Comparison of ENCODE assay signal across 1 cellular context in genomic region chr1:247210386-247211117, GRCh38.
TF ChIP-seq lines count a peak whose summit lies in the region.

No MANE protein-coding gene starts in this region.

TF ChIP-seq in GM12878, 131 proteins besides CTCF, POLR2A, EP300 and RAD21 (continued from another document and continues in another):
- TF ChIP-seq TAF1 (IDR thresholded peaks at IDR 0.05; ENCODE audit: borderline replicate concordance, low read depth, low read length) (peak; percentile 30; the same call in 1 of the 2 replicates), BACH1 (IDR thresholded peaks at IDR 0.05; ENCODE audit: borderline replicate concordance) (no peak; the same call in 1 of the 2 replicates), GABPA (IDR thresholded peaks at IDR 0.05; ENCODE audit: low read depth) (peak; percentile 72; the same call in 1 of the 2 replicates), IRF4 (IDR thresholded peaks at IDR 0.05; ENCODE audit: low read depth, low read length) (no peak), NR2C1 (IDR thresholded peaks at IDR 0.05) (no peak), PAX5 (IDR thresholded peaks at IDR 0.05; ENCODE audit: borderline replicate concordance, low read depth, low read length) (no peak), IRF3 (IDR thresholded peaks at IDR 0.05) (peak; percentile 77), CREB1 (IDR thresholded peaks at IDR 0.05; ENCODE audit: low read depth) (peak; percentile 84), STAT3 (IDR thresholded peaks at IDR 0.05; ENCODE audit: low read depth, low read length) (no peak), FOXM1 (IDR thresholded peaks at IDR 0.05; ENCODE audit: low read depth, low read length) (no peak), SKIL (IDR thresholded peaks at IDR 0.05; ENCODE audit: low read depth, poor library complexity, severe bottlenecking) (no peak), ATF7 (IDR thresholded peaks at IDR 0.05; ENCODE audit: low read depth) (peak; percentile 75), PRDM15 (CRISPR knock-in tag; IDR thresholded peaks at IDR 0.05) (no peak), ZNF622 (IDR thresholded peaks at IDR 0.05) (no peak), KAT2A (conservative IDR thresholded peaks at IDR 0.05; ENCODE audit: control insufficient read depth, low read depth, low read length) (no peak), SRF (IDR thresholded peaks at IDR 0.05; ENCODE audit: low read depth in 2 of 2, low read length in 2 of 2) (no peak), NFXL1 (IDR thresholded peaks at IDR 0.05; ENCODE audit: borderline replicate concordance) (no peak), PKNOX1 (IDR thresholded peaks at IDR 0.05) (peak; percentile 98), HDGF (IDR thresholded peaks at IDR 0.05) (peak; percentile 88), SREBF1 (IDR thresholded peaks at IDR 0.05; ENCODE audit: low read length) (no peak), HDAC2 (IDR thresholded peaks at IDR 0.05) (no peak), IKZF1 (conservative IDR thresholded peaks at IDR 0.05) (peak; percentile 77), CBFB (IDR thresholded peaks at IDR 0.05; ENCODE audit: low read depth) (0 out of 2 replicates have a peak, but pooled peaks have one; percentile 42), ZNF274 (IDR thresholded peaks at IDR 0.05; ENCODE audit: insufficient read depth, insufficient read length) (no peak), RELA (IDR thresholded peaks at IDR 0.05; ENCODE audit: borderline replicate concordance, partially characterized antibody) (no peak), BCL11A (IDR thresholded peaks at IDR 0.05; ENCODE audit: low read depth, low read length) (no peak), BHLHE40 (IDR thresholded peaks at IDR 0.05; ENCODE audit: borderline replicate concordance in 1 of 2, low read depth in 2 of 2, low read length in 1 of 2) (peak; percentile 34 to 52; a peak in 1 of 4 replicates), RAD51 (IDR thresholded peaks at IDR 0.05) (no peak), ZBTB11 (CRISPR knock-in tag; IDR thresholded peaks at IDR 0.05) (no peak), KDM1A (IDR thresholded peaks at IDR 0.05; ENCODE audit: borderline replicate concordance) (no peak), ZNF24 (IDR thresholded peaks at IDR 0.05) (no peak), ATF2 (IDR thresholded peaks at IDR 0.05; ENCODE audit: low read length) (no peak), BCLAF1 (IDR thresholded peaks at IDR 0.05) (no peak), IKZF2 (IDR thresholded peaks at IDR 0.05) (no peak; a peak in 1 of 4 replicates), JUNB (IDR thresholded peaks at IDR 0.05) (no peak), NKRF (conservative IDR thresholded peaks at IDR 0.05) (peak; percentile 99), SIX5 (IDR thresholded peaks at IDR 0.05; ENCODE audit: low read depth, low read length, severe bottlenecking) (no peak), SPI1 (IDR thresholded peaks at IDR 0.05; ENCODE audit: borderline replicate concordance, insufficient read depth, low read depth, low read length) (0 out of 2 replicates have a peak, but pooled peaks have one; percentile 15), NFYA (IDR thresholded peaks at IDR 0.05; ENCODE audit: borderline replicate concordance, low read depth, low read length) (no peak), MYB (IDR thresholded peaks at IDR 0.05; ENCODE audit: borderline replicate concordance, low read depth, low read length) (no peak), CREM (IDR thresholded peaks at IDR 0.05; ENCODE audit: low read depth) (peak; percentile 77), GATAD2B (conservative IDR thresholded peaks at IDR 0.05; ENCODE audit: low read depth) (peak; percentile 92), SREBF2 (IDR thresholded peaks at IDR 0.05; ENCODE audit: low read length) (no peak), ZSCAN29 (IDR thresholded peaks at IDR 0.05) (no peak), RUNX3 (IDR thresholded peaks at IDR 0.05; ENCODE audit: low read length) (peak; percentile 32), LARP7 (IDR thresholded peaks at IDR 0.05) (peak; percentile 88; the same call in 1 of the 2 replicates), ATF3 (IDR thresholded peaks at IDR 0.05; ENCODE audit: borderline replicate concordance, extremely low read depth, low read depth, low read length) (no peak), BRCA1 (IDR thresholded peaks at IDR 0.05; ENCODE audit: low read depth, low read length) (no peak), SMAD5 (IDR thresholded peaks at IDR 0.05; ENCODE audit: low read depth) (peak; percentile 54; the same call in 1 of the 2 replicates), BMI1 (IDR thresholded peaks at IDR 0.05; ENCODE audit: borderline replicate concordance) (no peak), ZNF217 (IDR thresholded peaks at IDR 0.05) (no peak), NFIC (IDR thresholded peaks at IDR 0.05; ENCODE audit: low read depth, low read length) (no peak), DPF2 (IDR thresholded peaks at IDR 0.05) (peak; percentile 87)
